In the genomic region with DNA sequence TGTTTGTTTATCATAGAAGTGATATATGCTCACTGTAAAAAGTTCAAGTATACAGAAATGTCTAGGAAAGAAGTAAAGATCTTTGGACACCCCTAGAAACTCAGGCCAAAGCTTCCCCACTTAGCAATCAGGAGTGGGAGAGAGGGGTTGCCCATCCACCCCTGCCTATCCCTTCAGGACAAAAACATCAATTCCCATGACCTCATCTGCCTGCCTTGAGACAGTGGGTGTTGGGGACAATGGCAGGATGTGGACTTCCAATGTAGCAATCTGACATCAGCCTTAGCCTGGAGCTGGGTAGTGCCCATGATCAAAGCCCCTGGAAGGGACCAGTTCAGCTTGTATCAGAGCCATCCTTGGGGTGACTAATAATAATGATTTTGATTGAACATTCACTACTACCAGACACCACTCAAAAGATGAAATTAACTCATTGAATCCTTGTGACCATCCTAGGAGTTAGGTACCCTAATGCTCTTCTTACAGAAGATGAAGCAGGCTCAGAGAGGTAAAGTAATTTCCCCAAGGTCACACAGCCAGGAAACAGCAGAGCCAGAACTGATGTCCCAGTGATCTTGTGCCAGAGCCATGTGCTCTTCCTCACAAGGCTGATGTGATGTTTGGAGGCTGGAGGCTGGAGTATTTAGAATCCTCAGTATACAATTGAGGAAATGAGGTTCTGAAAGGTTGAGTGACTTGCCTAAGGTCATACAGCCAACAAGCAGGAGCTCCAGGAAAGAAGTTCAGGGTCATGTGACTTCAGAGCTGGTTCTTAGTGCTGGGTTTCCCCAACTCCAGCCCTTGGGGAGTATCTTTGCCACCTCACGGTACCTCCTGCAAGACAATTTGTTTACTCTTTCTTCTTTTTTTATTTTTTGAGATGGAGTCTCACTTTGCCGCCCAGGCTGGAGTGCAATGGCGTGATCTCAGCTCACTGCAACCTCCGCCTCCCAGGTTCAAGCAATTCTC, we compare ENCODE assay signal across 11 cellular contexts. TPM values are rescaled to one million over a fixed set of nuclear protein-coding genes. Genes with fewer than 3 reads are reported as not detected.
A peak's percentile ranks its signal among the peaks of the same experiment; 100 is the strongest.
DNase-seq lines count a peak whose midpoint lies in the region; ATAC-seq, FAIRE-seq and TF ChIP-seq lines count a peak whose summit lies in the region.
"Had no signal": no experiment of that assay in that cellular context is flagged by ENCODE, and none has a peak within 500 bp of the region (broad histone marks: within the 10 kb centered on the region; RNA-seq: fewer than 3 reads in every experiment).

No MANE protein-coding gene starts in this region.

- H3K27ac ChIP-seq in HEK293 (ENCODE audit: extremely low read depth, low read depth, low read length): peak overlapping the region; percentile 6; the same call in 1 of the 2 replicates
- no peak overlapping the region for H3K27ac ChIP-seq in K562 (ENCODE audit: extremely low read depth, low read depth, low read length)
- peak overlapping the region; percentile 72 to 77 for H3K27ac ChIP-seq in liver (ENCODE audit: low read depth in 1 of 2, low read length in 2 of 2)
- peak overlapping the region; percentile 60 for H3K27ac ChIP-seq in substantia nigra (ENCODE audit: low read depth, low read length, poor library complexity, severe bottlenecking)

- H3K9ac ChIP-seq in K562 (ENCODE audit: insufficient read depth in 1 of 2, low read depth in 2 of 2, low read length in 2 of 2) (no peak overlapping the region), liver (ENCODE audit: low read depth in 1 of 2, low read length in 2 of 2) (no peak overlapping the region)

- H2AFZ ChIP-seq in K562 (ENCODE audit: low read depth, low read length): peak overlapping the region; percentile 82; the same call in 1 of the 2 replicates

- H3K79me2 ChIP-seq in K562 (ENCODE audit: control insufficient read depth, insufficient read depth, low read length): no peaks in the 10 kb centered on the region

- H3K27me3 ChIP-seq in K562 (ENCODE audit: control insufficient read depth in 2 of 2, insufficient read depth in 2 of 2, low read length in 2 of 2): no peaks in the 10 kb centered on the region; a peak in 1 of 5 replicates
- no peaks in the 10 kb centered on the region for H3K27me3 ChIP-seq in liver (ENCODE audit: control insufficient read depth in 4 of 4, insufficient read depth in 4 of 4, low read length in 3 of 4)

- intact Hi-C loops in K562 (cut with micrococcal nuclease): no loop called here

- H3K4me3 ChIP-seq in HEK293 (ENCODE audit: low read depth, low read length) (no peak overlapping the region), K562 (no peak overlapping the region), liver (ENCODE audit: low read depth in 1 of 3, low read length in 3 of 3) (no peak overlapping the region)

- H3K4me1 ChIP-seq in HEK293 (ENCODE audit: control insufficient read depth, insufficient read depth, low read length): peaks cover 24% of the 10 kb centered on the region
- H3K4me1 ChIP-seq in K562 (replicated peaks in 1 of 2; ENCODE audit: control insufficient read depth in 2 of 2, insufficient read depth in 2 of 2, low read length in 2 of 2): peaks cover 17 to 30% of the 10 kb centered on the region in 2 experiments
- H3K4me1 ChIP-seq in liver (ENCODE audit: control insufficient read depth in 4 of 4, insufficient read depth in 4 of 4, low read length in 3 of 4): peaks cover 5 to 27% (median 25%) of the 10 kb centered on the region in 4 donors

- FAIRE-seq in K562 (lab: Jason Lieb, UNC): no peak

- no peak for TF ChIP-seq EP300 in K562 (IDR thresholded peaks at IDR 0.05; ENCODE audit: low read length)

- CTCF ChIA-PET in HEK293 (lab: Yijun Ruan, JAX) (interaction anchor here (0.5 to 1.8 kb wide), 4 partner anchors 10 to 148 kb away, joined by 3 to 7 read pairs (median 4); a partner anchor contains a TSS), K562 (lab: Yijun Ruan, JAX; ENCODE audit: low intra/inter-chr PET ratio) (no interaction called here)

- H3K9me3 ChIP-seq in HEK293 (ENCODE audit: control insufficient read depth, insufficient read depth, low read depth, low read length) (no peaks in the 10 kb centered on the region), K562 (replicated peaks; ENCODE audit: control insufficient read depth, insufficient read depth, low read depth, low read length) (no peaks in the 10 kb centered on the region), liver (ENCODE audit: control insufficient read depth in 4 of 4, low read length in 3 of 4) (no peaks in the 10 kb centered on the region)

- POLR2A ChIA-PET in HEK293 (lab: Yijun Ruan, JAX) (interaction anchor here (1.5 to 3.7 kb wide), 2 partner anchors 10 to 19 kb away, joined by 8 to 16 read pairs; a partner anchor contains a TSS), K562 (lab: Yijun Ruan, JAX) (interaction anchor here (0.5 to 1.0 kb wide), 2 partner anchors 9 to 13 kb away, joined by 3 read pairs; no protein-coding TSS in a partner anchor)

- in situ Hi-C loops in K562 (cut with MboI): no loop called here

- no peak for TF ChIP-seq POLR2A in K562 (conservative IDR thresholded peaks at IDR 0.05)

- DNase-seq in K562 (ENCODE audit: extremely low read depth in 1 of 4, low spot score in 3 of 4): no peak
- DNase-seq in substantia nigra (lab: John Stamatoyannopoulos, UW): no peak
- no peak for DNase-seq in occipital lobe (lab: John Stamatoyannopoulos, UW)
- no peak for DNase-seq in HPDE6-E6E7 (ENCODE audit: extremely low spot score)
- DNase-seq: activated CD8-positive, alpha-beta memory T cell treated with anti-CD3 and anti-CD28 coated beads, Interleukin-2, amount 50 U/mL, for 48 hours; GF-D8; retina; T-helper 1 cell had no signal

- BruUV-seq in K562 (replicated peaks; lab: Mats Ljungman, UMichigan): no TSS peak

- H3K36me3 ChIP-seq in HEK293 (ENCODE audit: control insufficient read depth in 2 of 2, insufficient read depth in 1 of 2, low read length in 2 of 2) (no peaks in the 10 kb centered on the region), K562 (ENCODE audit: control insufficient read depth, insufficient read depth, low read length) (no peaks in the 10 kb centered on the region), liver (ENCODE audit: control insufficient read depth in 4 of 4, insufficient read depth in 3 of 4, low read depth in 1 of 4, low read length in 3 of 4) (no peaks in the 10 kb centered on the region)

- H3K4me2 ChIP-seq in K562 (ENCODE audit: insufficient read depth, low read length): no peak overlapping the region

- no peaks in the 10 kb centered on the region for H4K20me1 ChIP-seq in K562 (replicated peaks; ENCODE audit: control insufficient read depth, insufficient read depth, low read length)

- TF ChIP-seq RAD21 in K562 (CRISPR knock-in tag; conservative IDR thresholded peaks at IDR 0.05 in 1 of 2, IDR thresholded peaks at IDR 0.05 in 1 of 2) (no peak), liver (IDR thresholded peaks at IDR 0.05) (no peak)

- no peaks in the 10 kb centered on the region for H3K9me1 ChIP-seq in K562 (ENCODE audit: control insufficient read depth, insufficient read depth, low read length)

- WGBS in K562 (ENCODE audit: insufficient coverage, low coverage, missing lambda C conversion rate): no CpG with 5 or more reads among the region's 4 CpGs
- 97% methylated on average over 4 of the region's 4 CpGs for WGBS in liver

- ATAC-seq in K562 (no peak), GM21528 (IDR thresholded peaks at IDR 0.05; ENCODE audit: low FRiP score, unreplicated experiment) (no peak)

- TF ChIP-seq CTCF in HEK293 (tag by site-specific recombination; IDR thresholded peaks at IDR 0.05) (no peak), K562 (IDR thresholded peaks at IDR 0.05 in 2 of 3, conservative IDR thresholded peaks at IDR 0.05 in 1 of 3; ENCODE audit: insufficient read depth in 2 of 3, low read depth in 1 of 3, low read length in 3 of 3) (no peak), liver (IDR thresholded peaks at IDR 0.05; ENCODE audit: low read depth, low read length, missing input control) (no peak)

RNA-seq across cellular contexts. Expression of a gene that starts 18.3 kb away (rescaled TPM):
- 1.7 and 2.8 TPM in 2 replicates for total RNA-seq in K562 (2011; cell fraction: chromatin; rRNA removed; ENCODE audit: low replicate concordance)
- 2.4 and 2.8 TPM in 2 replicates for total RNA-seq in K562 (2011; cell fraction: nucleolus; rRNA removed)
- total RNA-seq in K562 (2011; cell fraction: nucleoplasm; rRNA removed): 2.9 and 4.4 TPM in 2 replicates
- 0.64 and 1.4 TPM in 2 replicates for total RNA-seq in K562 (2014; rRNA removed)
- 0.76 and 0.80 TPM in 2 replicates for total RNA-seq in K562 (2014; rRNA removed; fragmentation: Illumina TruSeq; extraction: Trizol)
- 0.58 and 0.75 TPM in 2 replicates for total RNA-seq in K562 (2015; rRNA removed; fragmentation: Illumina TruSeq; extraction: Trizol)
- 2.1 and 2.2 TPM in 2 replicates for total RNA-seq in K562 (2021)
- 0.65 and 0.77 TPM in 2 replicates for polyA plus RNA-seq in K562 (2011; rRNA removed)
- polyA plus RNA-seq in K562 (2011; cell fraction: cytosol; rRNA removed): 0.65 and 1.1 TPM in 2 replicates
- 0.66 and 1.5 TPM in 2 replicates for polyA plus RNA-seq in K562 (2011; cell fraction: nucleus; rRNA removed)
- polyA plus RNA-seq in K562 (2012): 0.74 and 1.3 TPM in 2 replicates
- polyA plus RNA-seq in K562 (2014; fragmentation: Illumina TruSeq; extraction: Trizol): 0.48 and 0.54 TPM in 2 replicates
- under 1 TPM; 0.04 to 0.11 TPM for polyA plus RNA-seq in K562 (2014; fragmentation: Nextera tagmentation; extraction: Ambion mirVana)
- polyA plus RNA-seq in K562 (2014; rRNA removed): 0.45 and 1.3 TPM in 2 replicates
- polyA minus RNA-seq in K562 (2011; rRNA and poly(A)+ RNA removed): 1.0 and 1.2 TPM in 2 replicates
- 1.2 and 1.8 TPM in 2 replicates for polyA minus RNA-seq in K562 (2011; cell fraction: cytosol; rRNA and poly(A)+ RNA removed)
- 1.2 and 1.8 TPM in 2 replicates for polyA minus RNA-seq in K562 (2011; cell fraction: nucleus; rRNA and poly(A)+ RNA removed)
- total RNA-seq in liver: 10 to 100 TPM in 1 of 2 donors, 1 to 10 TPM in 1; 5.6 to 14.3 TPM
- 1 to 10 TPM; 2.2 to 5.4 TPM for polyA plus RNA-seq in liver
- total RNA-seq in occipital lobe: 5.1 TPM

RNA-seq across cellular contexts. Expression of a gene that starts 35.9 kb away (rescaled TPM):
- total RNA-seq in K562 (2011; cell fraction: chromatin; rRNA removed; ENCODE audit: low replicate concordance): not detected in 2 replicates
- not detected in 2 replicates for total RNA-seq in K562 (2011; cell fraction: nucleolus; rRNA removed)
- total RNA-seq in K562 (2011; cell fraction: nucleoplasm; rRNA removed): not detected in 2 replicates
- total RNA-seq in K562 (2014; rRNA removed) (not detected in 2 replicates), K562 (2014; rRNA removed; fragmentation: Illumina TruSeq; extraction: Trizol) (not detected in 2 replicates), K562 (2015; rRNA removed; fragmentation: Illumina TruSeq; extraction: Trizol) (not detected in 2 replicates), K562 (2021) (not detected in 2 replicates), liver (1 to 10 TPM; 2.5 to 4.9 TPM), occipital lobe (6.2 TPM)
- polyA plus RNA-seq in K562 (2011; rRNA removed) (not detected in 2 replicates), K562 (2014; fragmentation: Illumina TruSeq; extraction: Trizol) (not detected in 2 replicates), K562 (2014; fragmentation: Nextera tagmentation; extraction: Ambion mirVana) (not detected), K562 (2014; rRNA removed) (not detected in 2 replicates), liver (1 to 10 TPM; 6.1 to 7.7 TPM)
- polyA plus RNA-seq in K562 (2011; cell fraction: cytosol; rRNA removed): not detected in 2 replicates
- polyA plus RNA-seq in K562 (2011; cell fraction: nucleus; rRNA removed): not detected in 2 replicates
- 0.11 TPM in 1 of 2 replicates, not detected in the other for polyA plus RNA-seq in K562 (2012)
- polyA minus RNA-seq in K562 (2011; rRNA and poly(A)+ RNA removed): not detected in 2 replicates
- not detected in 2 replicates for polyA minus RNA-seq in K562 (2011; cell fraction: cytosol; rRNA and poly(A)+ RNA removed)
- not detected in 2 replicates for polyA minus RNA-seq in K562 (2011; cell fraction: nucleus; rRNA and poly(A)+ RNA removed)
